Comparison of ENCODE assay signal across 8 cellular contexts in the genomic region with DNA sequence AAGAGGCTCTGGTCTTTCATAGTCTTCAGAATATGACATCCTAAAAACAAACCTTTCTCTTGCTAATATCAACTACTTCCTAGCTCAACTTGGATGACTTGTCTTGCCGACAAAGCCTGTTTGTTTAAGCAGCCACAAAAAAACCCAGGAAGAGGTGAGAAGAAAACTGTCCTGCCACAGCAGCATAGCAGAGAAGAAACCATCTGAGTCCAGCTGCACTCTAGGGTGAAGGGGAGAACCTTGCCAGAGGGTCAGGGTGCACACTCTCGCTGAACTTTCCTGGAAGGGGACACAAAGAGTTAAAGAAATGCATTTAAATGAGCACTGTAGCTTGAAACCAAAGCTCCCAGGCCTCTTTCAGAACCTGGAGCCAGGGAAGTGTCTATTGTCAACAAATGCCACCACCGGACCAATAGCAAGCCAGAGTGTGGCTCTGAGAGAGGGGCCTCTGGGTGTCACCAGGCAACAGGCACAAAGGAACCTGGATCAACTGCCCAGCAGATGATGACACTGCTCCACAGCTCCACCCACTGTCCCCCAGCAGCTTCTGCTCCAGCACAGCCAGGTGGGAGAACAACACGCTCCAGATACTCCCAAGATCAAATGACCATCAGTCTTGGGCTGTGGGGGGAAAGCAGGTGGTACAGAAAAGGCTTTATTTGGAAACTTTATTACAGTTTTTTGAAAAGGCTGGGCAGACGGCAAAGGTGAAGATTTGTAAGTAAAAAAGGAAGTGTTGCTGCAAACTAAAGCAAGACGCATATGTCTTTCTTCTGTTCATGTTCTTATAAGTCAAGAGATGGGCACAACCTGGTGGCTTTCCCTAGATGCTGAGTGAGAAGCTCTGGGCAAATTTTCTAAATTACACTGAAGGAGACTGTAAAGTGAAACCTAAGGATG.
DNase-seq lines count a peak whose midpoint lies in the region; ATAC-seq and TF ChIP-seq lines count a peak whose summit lies in the region.
"Had no signal": no experiment of that assay in that cellular context is flagged by ENCODE, and none has a peak within 500 bp of the region (broad histone marks: within the 10 kb centered on the region; RNA-seq: fewer than 3 reads in every experiment).

No MANE protein-coding gene starts in this region.

- no peak overlapping the region for H3K4me3 ChIP-seq in parathyroid adenoma (ENCODE audit: low read depth, low read length)
- H3K4me3 ChIP-seq in CD4-positive, alpha-beta memory T cell (ENCODE audit: low read length in 2 of 2): no peak overlapping the region

- no peak overlapping the region for H3K9ac ChIP-seq in parathyroid adenoma

- peaks cover 29% of the 10 kb centered on the region for H3K4me1 ChIP-seq in parathyroid adenoma
- no peaks in the 10 kb centered on the region for H3K4me1 ChIP-seq in CD4-positive, alpha-beta memory T cell (ENCODE audit: insufficient read depth, low read length)

- intact Hi-C loops in CD4-positive, alpha-beta memory T cell (cut with micrococcal nuclease): no loop called here

- no peaks in the 10 kb centered on the region for H3K36me3 ChIP-seq in parathyroid adenoma (ENCODE audit: control insufficient read depth, insufficient read depth, low read length)
- no peaks in the 10 kb centered on the region for H3K36me3 ChIP-seq in CD4-positive, alpha-beta memory T cell (ENCODE audit: insufficient read depth, low read length)

- TF ChIP-seq CTCF in WTC11 (IDR thresholded peaks at IDR 0.05): no peak
- TF ChIP-seq CTCF in parathyroid adenoma (IDR thresholded peaks at IDR 0.05): peak; percentile 53

- DNase-seq in NCI-H1105 (lab: John Stamatoyannopoulos, UW) (peak; percentile 44), WTC11 (ENCODE audit: low spot score) (peak; percentile 66), cortex of kidney (lab: John Stamatoyannopoulos, UW) (no peak)
- no peak for DNase-seq in CD4-positive, alpha-beta memory T cell

- H3K27ac Mint-ChIP-seq in WTC11: peak overlapping the region; percentile 44; the same call in 1 of the 2 replicates
- H3K27ac Mint-ChIP-seq in CD4-positive, alpha-beta memory T cell: no peak overlapping the region
- H3K27ac Mint-ChIP-seq: memory B cell had no signal

- no peaks in the 10 kb centered on the region for H3K79me2 ChIP-seq in parathyroid adenoma

- POLR2A ChIA-PET in WTC11 (lab: Charles Lee): no interaction called here
- POLR2A ChIA-PET in CD4-positive, alpha-beta memory T cell (lab: Charles Lee; ENCODE audit: partially characterized antibody): no interaction called here

- no peaks in the 10 kb centered on the region for H3K9me3 ChIP-seq in parathyroid adenoma (ENCODE audit: control insufficient read depth, low read length)
- H3K9me3 ChIP-seq in CD4-positive, alpha-beta memory T cell (ENCODE audit: control insufficient read depth in 1 of 2, low read length in 2 of 2): no peaks in the 10 kb centered on the region

- peak; percentile 73 for ATAC-seq in GM19023 (IDR thresholded peaks at IDR 0.05; ENCODE audit: unreplicated experiment)
- peak; percentile 98 for ATAC-seq in WTC11
- no peak for ATAC-seq in GM19395 (IDR thresholded peaks at IDR 0.05; ENCODE audit: unreplicated experiment)

- H3K9me3 Mint-ChIP-seq in WTC11: no peaks in the 10 kb centered on the region
- no peaks in the 10 kb centered on the region for H3K9me3 Mint-ChIP-seq in CD4-positive, alpha-beta memory T cell
- H3K9me3 Mint-ChIP-seq: memory B cell had no signal

- peak overlapping the region; percentile 92 for H3K27ac ChIP-seq in parathyroid adenoma
- H3K27ac ChIP-seq in CD4-positive, alpha-beta memory T cell (ENCODE audit: low read depth, low read length): no peak overlapping the region

- H3K4me1 Mint-ChIP-seq in WTC11: peaks cover 24% of the 10 kb centered on the region
- H3K4me1 Mint-ChIP-seq in CD4-positive, alpha-beta memory T cell: no peaks in the 10 kb centered on the region
- H3K4me1 Mint-ChIP-seq: memory B cell had no signal

- H3K27me3 Mint-ChIP-seq in WTC11 (ENCODE audit: low read depth): peaks cover 5% of the 10 kb centered on the region
- peaks cover 17 to 19% of the 10 kb centered on the region in 2 donors for H3K27me3 Mint-ChIP-seq in CD4-positive, alpha-beta memory T cell

- H2AFZ ChIP-seq in parathyroid adenoma: peak overlapping the region; percentile 56

- H3K4me3 Mint-ChIP-seq in WTC11: no peak overlapping the region
- no peak overlapping the region for H3K4me3 Mint-ChIP-seq in CD4-positive, alpha-beta memory T cell
- H3K4me3 Mint-ChIP-seq: memory B cell had no signal

- CTCF ChIA-PET in WTC11 (lab: Charles Lee): interaction anchor here (0.9 to 1.6 kb wide), 8 partner anchors 15 to 784 kb away, joined by 3 to 11 read pairs (median 3); a partner anchor contains a TSS
- CTCF ChIA-PET in CD4-positive, alpha-beta memory T cell (lab: Charles Lee; ENCODE audit: partially characterized antibody): no interaction called here

- H3K27me3 ChIP-seq in parathyroid adenoma (ENCODE audit: control insufficient read depth, insufficient read depth, low read length): no peaks in the 10 kb centered on the region
- H3K27me3 ChIP-seq in CD4-positive, alpha-beta memory T cell (ENCODE audit: insufficient read depth, low read length): no peaks in the 10 kb centered on the region

- H3K4me2 ChIP-seq in parathyroid adenoma (ENCODE audit: low read length): peak overlapping the region; percentile 26

- H3K36me3 Mint-ChIP-seq in WTC11: no peaks in the 10 kb centered on the region
- no peaks in the 10 kb centered on the region for H3K36me3 Mint-ChIP-seq in CD4-positive, alpha-beta memory T cell
- H3K36me3 Mint-ChIP-seq: memory B cell had no signal

TF ChIP-seq in WTC11, 78 proteins besides CTCF, POLR2A, EP300 and RAD21:
- TF ChIP-seq, protein P1, sequence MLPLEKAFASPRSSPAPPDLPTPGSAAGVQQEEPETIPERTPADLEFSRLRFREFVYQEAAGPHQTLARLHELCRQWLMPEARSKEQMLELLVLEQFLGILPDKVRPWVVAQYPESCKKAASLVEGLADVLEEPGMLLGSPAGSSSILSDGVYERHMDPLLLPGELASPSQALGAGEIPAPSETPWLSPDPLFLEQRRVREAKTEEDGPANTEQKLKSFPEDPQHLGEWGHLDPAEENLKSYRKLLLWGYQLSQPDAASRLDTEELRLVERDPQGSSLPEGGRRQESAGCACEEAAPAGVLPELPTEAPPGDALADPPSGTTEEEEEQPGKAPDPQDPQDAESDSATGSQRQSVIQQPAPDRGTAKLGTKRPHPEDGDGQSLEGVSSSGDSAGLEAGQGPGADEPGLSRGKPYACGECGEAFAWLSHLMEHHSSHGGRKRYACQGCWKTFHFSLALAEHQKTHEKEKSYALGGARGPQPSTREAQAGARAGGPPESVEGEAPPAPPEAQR (CRISPR knock-in tag; IDR thresholded peaks at IDR 0.05): no peak
- TF ChIP-seq GABPB1 (CRISPR knock-in tag; IDR thresholded peaks at IDR 0.05): peak; percentile 72
- TF ChIP-seq, protein P2, sequence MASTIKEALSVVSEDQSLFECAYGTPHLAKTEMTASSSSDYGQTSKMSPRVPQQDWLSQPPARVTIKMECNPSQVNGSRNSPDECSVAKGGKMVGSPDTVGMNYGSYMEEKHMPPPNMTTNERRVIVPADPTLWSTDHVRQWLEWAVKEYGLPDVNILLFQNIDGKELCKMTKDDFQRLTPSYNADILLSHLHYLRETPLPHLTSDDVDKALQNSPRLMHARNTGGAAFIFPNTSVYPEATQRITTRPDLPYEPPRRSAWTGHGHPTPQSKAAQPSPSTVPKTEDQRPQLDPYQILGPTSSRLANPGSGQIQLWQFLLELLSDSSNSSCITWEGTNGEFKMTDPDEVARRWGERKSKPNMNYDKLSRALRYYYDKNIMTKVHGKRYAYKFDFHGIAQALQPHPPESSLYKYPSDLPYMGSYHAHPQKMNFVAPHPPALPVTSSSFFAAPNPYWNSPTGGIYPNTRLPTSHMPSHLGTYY (CRISPR knock-in tag; IDR thresholded peaks at IDR 0.05): no peak
- TF ChIP-seq, protein P3, sequence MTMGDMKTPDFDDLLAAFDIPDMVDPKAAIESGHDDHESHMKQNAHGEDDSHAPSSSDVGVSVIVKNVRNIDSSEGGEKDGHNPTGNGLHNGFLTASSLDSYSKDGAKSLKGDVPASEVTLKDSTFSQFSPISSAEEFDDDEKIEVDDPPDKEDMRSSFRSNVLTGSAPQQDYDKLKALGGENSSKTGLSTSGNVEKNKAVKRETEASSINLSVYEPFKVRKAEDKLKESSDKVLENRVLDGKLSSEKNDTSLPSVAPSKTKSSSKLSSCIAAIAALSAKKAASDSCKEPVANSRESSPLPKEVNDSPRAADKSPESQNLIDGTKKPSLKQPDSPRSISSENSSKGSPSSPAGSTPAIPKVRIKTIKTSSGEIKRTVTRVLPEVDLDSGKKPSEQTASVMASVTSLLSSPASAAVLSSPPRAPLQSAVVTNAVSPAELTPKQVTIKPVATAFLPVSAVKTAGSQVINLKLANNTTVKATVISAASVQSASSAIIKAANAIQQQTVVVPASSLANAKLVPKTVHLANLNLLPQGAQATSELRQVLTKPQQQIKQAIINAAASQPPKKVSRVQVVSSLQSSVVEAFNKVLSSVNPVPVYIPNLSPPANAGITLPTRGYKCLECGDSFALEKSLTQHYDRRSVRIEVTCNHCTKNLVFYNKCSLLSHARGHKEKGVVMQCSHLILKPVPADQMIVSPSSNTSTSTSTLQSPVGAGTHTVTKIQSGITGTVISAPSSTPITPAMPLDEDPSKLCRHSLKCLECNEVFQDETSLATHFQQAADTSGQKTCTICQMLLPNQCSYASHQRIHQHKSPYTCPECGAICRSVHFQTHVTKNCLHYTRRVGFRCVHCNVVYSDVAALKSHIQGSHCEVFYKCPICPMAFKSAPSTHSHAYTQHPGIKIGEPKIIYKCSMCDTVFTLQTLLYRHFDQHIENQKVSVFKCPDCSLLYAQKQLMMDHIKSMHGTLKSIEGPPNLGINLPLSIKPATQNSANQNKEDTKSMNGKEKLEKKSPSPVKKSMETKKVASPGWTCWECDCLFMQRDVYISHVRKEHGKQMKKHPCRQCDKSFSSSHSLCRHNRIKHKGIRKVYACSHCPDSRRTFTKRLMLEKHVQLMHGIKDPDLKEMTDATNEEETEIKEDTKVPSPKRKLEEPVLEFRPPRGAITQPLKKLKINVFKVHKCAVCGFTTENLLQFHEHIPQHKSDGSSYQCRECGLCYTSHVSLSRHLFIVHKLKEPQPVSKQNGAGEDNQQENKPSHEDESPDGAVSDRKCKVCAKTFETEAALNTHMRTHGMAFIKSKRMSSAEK (CRISPR knock-in tag; IDR thresholded peaks at IDR 0.05; ENCODE audit: borderline replicate concordance): no peak
- TF ChIP-seq MXD4 (CRISPR knock-in tag; IDR thresholded peaks at IDR 0.05; ENCODE audit: borderline replicate concordance): no peak

Comparison
In these comparisons a context has a peak if more than half of its experiments do, and no peak if none do; other contexts are left out.
1. DNase-seq: peak in NCI-H1105 (single experiment) and WTC11 (single experiment); none in CD4-positive, alpha-beta memory T cell (0 of 5) and cortex of kidney (single experiment).